ENCODE assay signal across 8 cellular contexts in genomic region chr3:4350789-4351163, GRCh38. TPM values are rescaled to one million over a fixed set of nuclear protein-coding genes. Genes with fewer than 3 reads are reported as not detected.
DNase-seq lines count a peak whose midpoint lies in the region; ATAC-seq and TF ChIP-seq lines count a peak whose summit lies in the region.

No MANE protein-coding gene starts in this region.

- H3K4me1 Mint-ChIP-seq in CD8-positive, alpha-beta memory T cell = peaks cover 12 to 21% (median 17%) of the 10 kb centered on the region in 3 donors
- H3K4me1 Mint-ChIP-seq in activated CD8-positive, alpha-beta memory T cell treated with anti-CD3 and anti-CD28 coated beads, Interleukin-2, amount 10 ng/mL, durations not matched to agents 7 days and 5 days = peaks cover 26% of the 10 kb centered on the region
- H3K4me1 Mint-ChIP-seq in nephron = peaks cover 29% of the 10 kb centered on the region

- CTCF ChIA-PET in CD8-positive, alpha-beta memory T cell (lab: Charles Lee) = interaction anchor here (0.6 to 5.0 kb wide), 28 partner anchors 9 to 361 kb away, joined by 3 to 64 read pairs (median 4); partner anchors contain the start of gene ITPR1
- CTCF ChIA-PET in activated CD8-positive, alpha-beta memory T cell treated with anti-CD3 and anti-CD28 coated beads, Interleukin-2, amount 10 ng/mL, durations not matched to agents 7 days and 5 days (lab: Charles Lee) = interaction anchor here (0.7 to 2.5 kb wide), 54 partner anchors 8 to 870 kb away, joined by 3 to 49 read pairs (median 4); partner anchors contain the start of genes ITPR1 and SUMF1

- H3K9me3 ChIP-seq in CD8-positive, alpha-beta memory T cell (ENCODE audit: low read length) = no peaks in the 10 kb centered on the region
- H3K9me3 ChIP-seq in esophagus muscularis mucosa = no peaks in the 10 kb centered on the region
- H3K9me3 ChIP-seq in tibial nerve = no peaks in the 10 kb centered on the region

- TF ChIP-seq CTCF in esophagus muscularis mucosa (IDR thresholded peaks at IDR 0.05) (peak; percentile 68 to 81 (median 75)), nephron (IDR thresholded peaks at IDR 0.05; ENCODE audit: unreplicated experiment in 3 of 3) (peak; percentile 75 to 81 (median 81)), tibial nerve (IDR thresholded peaks at IDR 0.05) (peak; percentile 57 to 77 (median 66))

- TF ChIP-seq POLR2A in esophagus muscularis mucosa (IDR thresholded peaks at IDR 0.05; ENCODE audit: low read depth) (no peak), tibial nerve (IDR thresholded peaks at IDR 0.05) (no peak)

- no peaks in the 10 kb centered on the region for H3K9me3 Mint-ChIP-seq in CD8-positive, alpha-beta memory T cell
- H3K9me3 Mint-ChIP-seq in activated CD8-positive, alpha-beta memory T cell treated with anti-CD3 and anti-CD28 coated beads, Interleukin-2, amount 10 ng/mL, durations not matched to agents 7 days and 5 days (ENCODE audit: low read depth) = no peaks in the 10 kb centered on the region
- peaks cover 10% of the 10 kb centered on the region for H3K9me3 Mint-ChIP-seq in nephron

- peak overlapping the region in 5 of 8 donors; percentile 5 to 84 (median 20) for H3K27ac Mint-ChIP-seq in CD8-positive, alpha-beta memory T cell
- peak overlapping the region; percentile 71 for H3K27ac Mint-ChIP-seq in activated CD8-positive, alpha-beta memory T cell treated with anti-CD3 and anti-CD28 coated beads, Interleukin-2, amount 10 ng/mL, durations not matched to agents 7 days and 5 days
- peak overlapping the region; percentile 1 to 14 (median 2) for H3K27ac Mint-ChIP-seq in nephron

- no peaks in the 10 kb centered on the region for H3K27me3 ChIP-seq in CD8-positive, alpha-beta memory T cell (ENCODE audit: insufficient read depth, low read length, poor library complexity, severe bottlenecking)
- no peaks in the 10 kb centered on the region for H3K27me3 ChIP-seq in esophagus muscularis mucosa
- H3K27me3 ChIP-seq in tibial nerve = no peaks in the 10 kb centered on the region

- peak; percentile 26 to 75 (median 60) for DNase-seq in CD8-positive, alpha-beta memory T cell
- DNase-seq in NCI-H82 (lab: John Stamatoyannopoulos, UW) (peak; percentile 73), esophagus muscularis mucosa (ENCODE audit: extremely low spot score) (no peak), tibial nerve (ENCODE audit: low spot score in 2 of 2) (peak in 1 of 2 donors; percentile 77)
- DNase-seq in activated CD8-positive, alpha-beta memory T cell treated with anti-CD3 and anti-CD28 coated beads, Interleukin-2, amount 10 ng/mL, durations not matched to agents 7 days and 5 days = peak; percentile 77

- H3K27me3 Mint-ChIP-seq in CD8-positive, alpha-beta memory T cell = no peaks in the 10 kb centered on the region
- H3K27me3 Mint-ChIP-seq in activated CD8-positive, alpha-beta memory T cell treated with anti-CD3 and anti-CD28 coated beads, Interleukin-2, amount 10 ng/mL, durations not matched to agents 7 days and 5 days = no peaks in the 10 kb centered on the region
- no peaks in the 10 kb centered on the region for H3K27me3 Mint-ChIP-seq in nephron (ENCODE audit: low read depth)

- TF ChIP-seq EP300 in esophagus muscularis mucosa (IDR thresholded peaks at IDR 0.05) (no peak), tibial nerve (IDR thresholded peaks at IDR 0.05) (no peak)

- no peak overlapping the region for H3K4me3 ChIP-seq in CD8-positive, alpha-beta memory T cell (ENCODE audit: low read length)
- H3K4me3 ChIP-seq in esophagus muscularis mucosa (peak overlapping the region; percentile 24 to 45 (median 34)), tibial nerve (peak overlapping the region in 3 of 4 donors; percentile 21 to 36 (median 29))

- POLR2A ChIA-PET in CD8-positive, alpha-beta memory T cell (lab: Charles Lee) = interaction anchor here (0.6 to 2.0 kb wide), 6 partner anchors 117 to 286 kb away, joined by 3 to 7 read pairs (median 4); partner anchors contain the start of genes ITPR1 and SUMF1

- no peaks in the 10 kb centered on the region for H3K36me3 ChIP-seq in CD8-positive, alpha-beta memory T cell (ENCODE audit: insufficient read depth, low read length)
- H3K36me3 ChIP-seq in esophagus muscularis mucosa (no peaks in the 10 kb centered on the region), tibial nerve (no peaks in the 10 kb centered on the region)

- H3K4me3 Mint-ChIP-seq in CD8-positive, alpha-beta memory T cell = peak overlapping the region; percentile 14 to 85 (median 72)
- H3K4me3 Mint-ChIP-seq in activated CD8-positive, alpha-beta memory T cell treated with anti-CD3 and anti-CD28 coated beads, Interleukin-2, amount 10 ng/mL, durations not matched to agents 7 days and 5 days = peak overlapping the region; percentile 71
- H3K4me3 Mint-ChIP-seq in nephron = no peak overlapping the region

- ATAC-seq in GM19328 (IDR thresholded peaks at IDR 0.05; ENCODE audit: unreplicated experiment) = peak; percentile 80
- ATAC-seq in HG03442 (IDR thresholded peaks at IDR 0.05; ENCODE audit: unreplicated experiment) = peak; percentile 92
- ATAC-seq in activated CD8-positive, alpha-beta memory T cell treated with anti-CD3 and anti-CD28 coated beads, Interleukin-2, amount 10 ng/mL, durations not matched to agents 7 days and 5 days = peak; percentile 80

- no peaks in the 10 kb centered on the region for H3K36me3 Mint-ChIP-seq in CD8-positive, alpha-beta memory T cell
- peaks cover 1% of the 10 kb centered on the region for H3K36me3 Mint-ChIP-seq in activated CD8-positive, alpha-beta memory T cell treated with anti-CD3 and anti-CD28 coated beads, Interleukin-2, amount 10 ng/mL, durations not matched to agents 7 days and 5 days
- peaks cover 23% of the 10 kb centered on the region for H3K36me3 Mint-ChIP-seq in nephron (ENCODE audit: low read depth)

- no peaks in the 10 kb centered on the region for H3K4me1 ChIP-seq in CD8-positive, alpha-beta memory T cell (ENCODE audit: insufficient read depth, low read length)
- H3K4me1 ChIP-seq in esophagus muscularis mucosa (peaks cover 4 to 22% (median 15%) of the 10 kb centered on the region in 4 donors), tibial nerve (peaks cover 0 to 15% (median 5%) of the 10 kb centered on the region in 4 donors)

- H3K27ac ChIP-seq in CD8-positive, alpha-beta memory T cell (ENCODE audit: low read depth, low read length) = peak overlapping the region; percentile 64
- H3K27ac ChIP-seq in esophagus muscularis mucosa (replicated peaks in 1 of 4) = peak overlapping the region; percentile 40 to 70 (median 58)
- H3K27ac ChIP-seq in tibial nerve = peak overlapping the region; percentile 22 to 74 (median 58)

- WGBS in esophagus muscularis mucosa = 0% methylated on average over 2 of the region's 2 CpGs
- WGBS in tibial nerve, 2 donors = 0 to 4% methylated on average over 2 of the region's 2 CpGs

- intact Hi-C loops in esophagus muscularis mucosa (cut with DNase I) = loop anchor here (5.0 to 10.0 kb wide), 3 partner anchors 114 to 282 kb away; partner anchors contain the start of genes ITPR1 and SUMF1

RNA-seq across cellular contexts. Expression of gene SETMAR, which starts 47.6 kb away (rescaled TPM):
- 10 to 100 TPM; 18.4 to 18.6 TPM for total RNA-seq in CD8-positive, alpha-beta memory T cell
- 12.0 TPM for polyA plus RNA-seq in CD8-positive, alpha-beta memory T cell
- 10 to 100 TPM; 10.0 to 12.6 TPM for total RNA-seq in activated CD8-positive, alpha-beta memory T cell treated with anti-CD3 and anti-CD28 coated beads, Interleukin-2, amount 10 ng/mL, durations not matched to agents 7 days and 5 days
- 10 to 100 TPM; 28.5 to 42.6 (median 31.4) TPM for total RNA-seq in esophagus muscularis mucosa
- 10 to 100 TPM; 14.6 to 35.4 (median 22.2) TPM for total RNA-seq in tibial nerve

Comparison
In these comparisons a context has a peak if more than half of its experiments do, and no peak if none do; other contexts are left out.
1. H3K27ac Mint-ChIP-seq: peak in every context shown above with its lines; median percentile 71 in activated CD8-positive, alpha-beta memory T cell treated with anti-CD3 and anti-CD28 coated beads, Interleukin-2, amount 10 ng/mL, durations not matched to agents 7 days and 5 days; 20 in CD8-positive, alpha-beta memory T cell; 2 in nephron.
2. H3K4me3 Mint-ChIP-seq: peak in CD8-positive, alpha-beta memory T cell (7 of 7) and activated CD8-positive, alpha-beta memory T cell treated with anti-CD3 and anti-CD28 coated beads, Interleukin-2, amount 10 ng/mL, durations not matched to agents 7 days and 5 days (single experiment); none in nephron (0 of 3).
3. Peak in every context shown above with its lines, with median percentiles within 50 percentile points of each other: H3K27ac ChIP-seq, ATAC-seq and CTCF ChIP-seq.